In genomic region chr2:43675646-43676321, GRCh38 we compare ENCODE assay signal across 9 cellular contexts. TPM values are rescaled to one million over a fixed set of nuclear protein-coding genes. Genes with fewer than 3 reads are reported as not detected.
DNase-seq lines count a peak whose midpoint lies in the region; ATAC-seq, FAIRE-seq and TF ChIP-seq lines count a peak whose summit lies in the region.
"Had no signal": no experiment of that assay in that cellular context is flagged by ENCODE, and none has a peak within 500 bp of the region (broad histone marks: within the 10 kb centered on the region; RNA-seq: fewer than 3 reads in every experiment).

No MANE protein-coding gene starts in this region.

- TF ChIP-seq POLR2A in adrenal gland (IDR thresholded peaks at IDR 0.05): no peak
- no peak for TF ChIP-seq POLR2A in suprapubic skin (IDR thresholded peaks at IDR 0.05)

- H3K4me3 ChIP-seq in adrenal gland: peak overlapping the region in 3 of 4 donors; percentile 29 to 61 (median 58)
- peak overlapping the region; percentile 36 to 70 (median 63) for H3K4me3 ChIP-seq in keratinocyte (ENCODE audit: control insufficient read depth in 2 of 3, extremely low read depth in 1 of 3, insufficient read depth in 2 of 3, low read depth in 1 of 3, low read length in 3 of 3)
- H3K4me3 ChIP-seq in suprapubic skin: peak overlapping the region; percentile 64
- H3K4me3 ChIP-seq: BLaER1 had no signal

- no peaks in the 10 kb centered on the region for H3K79me2 ChIP-seq in keratinocyte (ENCODE audit: control insufficient read depth, insufficient read depth, low read length)

- H2AFZ ChIP-seq in keratinocyte (ENCODE audit: control insufficient read depth, low read length): peak overlapping the region; percentile 75

- no peak for TF ChIP-seq CTCF in adrenal gland (IDR thresholded peaks at IDR 0.05)
- TF ChIP-seq CTCF in keratinocyte (optimal IDR thresholded peaks at IDR 0.05 in 1 of 3, IDR thresholded peaks at IDR 0.05 in 1 of 3, conservative IDR thresholded peaks at IDR 0.05 in 1 of 3; ENCODE audit: extremely low read depth in 1 of 3, insufficient read depth in 2 of 3, low read length in 3 of 3): no peak
- no peak for TF ChIP-seq CTCF in suprapubic skin (IDR thresholded peaks at IDR 0.05)

- peak overlapping the region in 1 of 5 donors; percentile 11 for H3K27ac ChIP-seq in adrenal gland
- no peak overlapping the region for H3K27ac ChIP-seq in keratinocyte (ENCODE audit: control insufficient read depth, insufficient read depth, low read length)
- H3K27ac ChIP-seq in suprapubic skin: no peak overlapping the region
- H3K27ac ChIP-seq: BLaER1 had no signal

- H3K9me3 ChIP-seq in adrenal gland (replicated peaks in 1 of 3) (no peaks in the 10 kb centered on the region), keratinocyte (ENCODE audit: control insufficient read depth, low read depth, low read length) (no peaks in the 10 kb centered on the region), suprapubic skin (no peaks in the 10 kb centered on the region)

- H3K9ac ChIP-seq in keratinocyte (ENCODE audit: control insufficient read depth, extremely low read depth, insufficient read depth, low read length): peak overlapping the region; percentile 35
- H3K9ac ChIP-seq: BLaER1 had no signal

- H3K9me1 ChIP-seq in keratinocyte (ENCODE audit: control insufficient read depth, extremely low read depth, insufficient read depth, low read length): no peaks in the 10 kb centered on the region

- ATAC-seq in HG03095 (IDR thresholded peaks at IDR 0.05; ENCODE audit: unreplicated experiment): no peak
- no peak for ATAC-seq in GM18858 (IDR thresholded peaks at IDR 0.05; ENCODE audit: unreplicated experiment)

- H3K36me3 ChIP-seq in adrenal gland (replicated peaks in 1 of 2): no peaks in the 10 kb centered on the region
- H3K36me3 ChIP-seq in keratinocyte (ENCODE audit: control insufficient read depth in 2 of 2, extremely low read depth in 1 of 2, insufficient read depth in 2 of 2, low read length in 2 of 2): no peaks in the 10 kb centered on the region
- no peaks in the 10 kb centered on the region for H3K36me3 ChIP-seq in suprapubic skin
- H3K36me3 ChIP-seq: BLaER1 had no signal

- H3K27me3 Mint-ChIP-seq in activated CD4-positive, alpha-beta T cell treated with anti-CD3 and anti-CD28 coated beads, Interleukin-2, amount 10 ng/mL, durations not matched to agents 24 days and 14 days: peaks cover 23% of the 10 kb centered on the region

- H3K36me3 Mint-ChIP-seq in activated CD4-positive, alpha-beta T cell treated with anti-CD3 and anti-CD28 coated beads, Interleukin-2, amount 10 ng/mL, durations not matched to agents 24 days and 14 days (ENCODE audit: low read depth): no peaks in the 10 kb centered on the region

- peak overlapping the region; percentile 71 for H3K4me3 Mint-ChIP-seq in activated CD4-positive, alpha-beta T cell treated with anti-CD3 and anti-CD28 coated beads, Interleukin-2, amount 10 ng/mL, durations not matched to agents 24 days and 14 days

- intact Hi-C loops in activated CD4-positive, alpha-beta T cell treated with anti-CD3 and anti-CD28 coated beads, Interleukin-2, amount 10 ng/mL, durations not matched to agents 24 days and 14 days (cut with micrococcal nuclease): no loop called here
- intact Hi-C loops in adrenal gland (cut with DNase I): no loop called here

- FAIRE-seq in keratinocyte (lab: Jason Lieb, UNC): peak; percentile 76

- dilution Hi-C loops in keratinocyte (cut with MboI; ENCODE audit: extremely low pct_ligation_motif_present, low sequenced_read_pairs): no loop called here

- peaks cover 10% of the 10 kb centered on the region for H3K9me3 Mint-ChIP-seq in activated CD4-positive, alpha-beta T cell treated with anti-CD3 and anti-CD28 coated beads, Interleukin-2, amount 10 ng/mL, durations not matched to agents 24 days and 14 days

- H3K27me3 ChIP-seq in adrenal gland (no peaks in the 10 kb centered on the region), keratinocyte (ENCODE audit: control insufficient read depth, extremely low read depth, insufficient read depth, low read length) (no peaks in the 10 kb centered on the region), suprapubic skin (no peaks in the 10 kb centered on the region)
- H3K27me3 ChIP-seq: BLaER1 had no signal

- no peak for DNase-seq in activated CD4-positive, alpha-beta T cell treated with anti-CD3 and anti-CD28 coated beads, Interleukin-2, amount 10 ng/mL, durations not matched to agents 24 days and 14 days
- no peak for DNase-seq in activated CD4-positive, alpha-beta T cell treated with anti-CD3 and anti-CD28 coated beads, Interleukin-2, amount 50 U/mL, for 4 hours
- DNase-seq in adrenal gland: no peak
- DNase-seq in keratinocyte (ENCODE audit: low read depth, low spot score): no peak
- no peak for DNase-seq in suprapubic skin (ENCODE audit: low spot score in 2 of 2)
- DNase-seq in activated CD4-positive, alpha-beta T cell treated with anti-CD3 and anti-CD28 coated beads, Interleukin-2, amount 50 U/mL, for 1 hour: no peak

- peaks cover 3% of the 10 kb centered on the region for H3K4me1 Mint-ChIP-seq in activated CD4-positive, alpha-beta T cell treated with anti-CD3 and anti-CD28 coated beads, Interleukin-2, amount 10 ng/mL, durations not matched to agents 24 days and 14 days

- H3K4me1 ChIP-seq in adrenal gland (replicated peaks in 1 of 2): no peaks in the 10 kb centered on the region
- H3K4me1 ChIP-seq in keratinocyte (ENCODE audit: control insufficient read depth, extremely low read depth, insufficient read depth, low read length): peaks cover 2% of the 10 kb centered on the region
- H3K4me1 ChIP-seq in suprapubic skin: peaks cover 8% of the 10 kb centered on the region
- H3K4me1 ChIP-seq: BLaER1 had no signal

- no peak for TF ChIP-seq EP300 in suprapubic skin (IDR thresholded peaks at IDR 0.05)

- 45 to 51% (median 46%) methylated on average over 14 of the region's 14 CpGs for whole genome bisulfite sequencing in adrenal gland, 4 donors
- WGBS in suprapubic skin: 66% methylated on average over 14 of the region's 14 CpGs

- H4K20me1 ChIP-seq in keratinocyte (ENCODE audit: control insufficient read depth, extremely low read depth, insufficient read depth, low read length): no peaks in the 10 kb centered on the region
- H4K20me1 ChIP-seq: BLaER1 had no signal

- no peak overlapping the region for H3K27ac Mint-ChIP-seq in activated CD4-positive, alpha-beta T cell treated with anti-CD3 and anti-CD28 coated beads, Interleukin-2, amount 10 ng/mL, durations not matched to agents 24 days and 14 days

- peak overlapping the region; percentile 76 for H3K4me2 ChIP-seq in keratinocyte (ENCODE audit: control insufficient read depth, extremely low read depth, insufficient read depth, low read depth, low read length)
- H3K4me2 ChIP-seq: BLaER1 had no signal

RNA-seq across cellular contexts. Expression of gene C1GALT1C1L, which starts 0.4 kb away (rescaled TPM):
- not detected in 2 replicates for total RNA-seq in activated CD4-positive, alpha-beta T cell treated with anti-CD3 and anti-CD28 coated beads, Interleukin-2, amount 10 ng/mL, durations not matched to agents 24 days and 14 days
- 1 to 10 TPM in 6 of 8 donors, under 1 TPM in 2; 0.71 to 4.0 (median 1.9) TPM for total RNA-seq in adrenal gland
- 1 to 10 TPM in 2 of 3 donors, under 1 TPM in 1; 0.88 to 3.8 (median 1.3) TPM for polyA plus RNA-seq in adrenal gland
- polyA plus RNA-seq in keratinocyte: 0.17 to 0.28 TPM (median 0.23 TPM) in 3 replicates
- not detected for polyA plus RNA-seq in keratinocyte (2011; ENCODE audit: low read depth)
- 0.17 and 0.24 TPM in 2 replicates for polyA plus RNA-seq in keratinocyte (2011; cell fraction: cytosol; rRNA removed)
- 0.52 and 0.57 TPM in 2 replicates for polyA plus RNA-seq in keratinocyte (2011; cell fraction: nucleus; rRNA removed)
- polyA plus RNA-seq in keratinocyte (2012; ENCODE audit: low replicate concordance): 0.18 and 0.22 TPM in 2 replicates
- polyA minus RNA-seq in keratinocyte: 0.16 TPM in 1 of 3 replicates, not detected in the others
- polyA minus RNA-seq in keratinocyte (2011; cell fraction: cytosol; rRNA and poly(A)+ RNA removed): not detected
- not detected in 2 replicates for polyA minus RNA-seq in keratinocyte (2011; cell fraction: nucleus; rRNA and poly(A)+ RNA removed)
- total RNA-seq in suprapubic skin: under 1 TPM in 1 of 4 donors, not detected in 3; 0.44 TPM

RNA-seq across cellular contexts. Expression of gene PLEKHH2, which starts 38.7 kb away (rescaled TPM):
- 0.52 and 0.65 TPM in 2 replicates for total RNA-seq in activated CD4-positive, alpha-beta T cell treated with anti-CD3 and anti-CD28 coated beads, Interleukin-2, amount 10 ng/mL, durations not matched to agents 24 days and 14 days
- total RNA-seq in adrenal gland: 10 to 100 TPM in 1 of 8 donors, 1 to 10 TPM in 7; 1.9 to 18.3 (median 5.8) TPM
- polyA plus RNA-seq in adrenal gland: 1 to 10 TPM; 3.0 to 7.6 (median 5.5) TPM
- polyA plus RNA-seq in keratinocyte: 0.84 to 1.3 TPM (median 1.0 TPM) in 3 replicates
- 1.8 TPM for polyA plus RNA-seq in keratinocyte (2011; ENCODE audit: low read depth)
- polyA plus RNA-seq in keratinocyte (2011; cell fraction: cytosol; rRNA removed): 0.34 and 0.46 TPM in 2 replicates
- polyA plus RNA-seq in keratinocyte (2011; cell fraction: nucleus; rRNA removed): 3.2 and 3.5 TPM in 2 replicates
- 0.13 and 0.41 TPM in 2 replicates for polyA plus RNA-seq in keratinocyte (2012; ENCODE audit: low replicate concordance)
- polyA minus RNA-seq in keratinocyte: 0.30 to 2.1 TPM (median 1.7 TPM) in 3 replicates
- polyA minus RNA-seq in keratinocyte (2011; cell fraction: cytosol; rRNA and poly(A)+ RNA removed): 2.3 TPM
- 0.74 and 1.2 TPM in 2 replicates for polyA minus RNA-seq in keratinocyte (2011; cell fraction: nucleus; rRNA and poly(A)+ RNA removed)
- 10 to 100 TPM in 2 of 4 donors, 1 to 10 TPM in 2; 6.8 to 77.3 (median 11.5) TPM for total RNA-seq in suprapubic skin
